In genomic region chr12:123131879-123132402, GRCh38 we compare ENCODE assay signal across 8 cellular contexts.
A peak's percentile ranks its signal among the peaks of the same experiment; 100 is the strongest.
DNase-seq lines count a peak whose midpoint lies in the region; ATAC-seq lines count a peak whose summit lies in the region.

No MANE protein-coding gene starts in this region.

- H3K36me3 ChIP-seq in muscle layer of colon (ENCODE audit: insufficient read depth, low read length) = peaks cover 8% of the 10 kb centered on the region

- no peaks in the 10 kb centered on the region for H3K9me3 ChIP-seq in muscle layer of colon (ENCODE audit: low read length)

- no peak overlapping the region for H3K9ac ChIP-seq in muscle layer of colon (ENCODE audit: low read length)

- H3K4me1 ChIP-seq in muscle layer of colon (ENCODE audit: insufficient read depth, low read length) = peaks cover 24% of the 10 kb centered on the region

- H3K27me3 ChIP-seq in muscle layer of colon (ENCODE audit: control insufficient read depth in 1 of 2, insufficient read depth in 2 of 2, low read length in 2 of 2) = no peaks in the 10 kb centered on the region

- no peak overlapping the region for H3K4me3 ChIP-seq in muscle layer of colon (ENCODE audit: low read depth in 1 of 2, low read length in 2 of 2)

- peak overlapping the region; percentile 18 for H3K27ac ChIP-seq in muscle layer of colon (ENCODE audit: low read depth, low read length)

- DNase-seq in DMS153 treated with DMSO at 0.1 percent for 48 hours (lab: John Stamatoyannopoulos, UW; ENCODE audit: unreplicated experiment) = peak; percentile 85
- peak; percentile 98 for DNase-seq in NCI-H345 (lab: John Stamatoyannopoulos, UW)
- DNase-seq in activated effector memory CD4-positive, alpha-beta T cell treated with anti-CD3 and anti-CD28 coated beads, Interleukin-2, amount 50 U/mL, for 16 hours = peak; percentile 74
- DNase-seq in NCI-H446 treated with DMSO at 0.1 percent for 48 hours (lab: John Stamatoyannopoulos, UW) = no peak
- no peak for DNase-seq in NCI-H226
- DNase-seq in superior temporal gyrus (ENCODE audit: extremely low spot score) = no peak

- no peak for ATAC-seq in GM19395 (IDR thresholded peaks at IDR 0.05; ENCODE audit: unreplicated experiment)

Comparison
In these comparisons a context has a peak if more than half of its experiments do, and no peak if none do; other contexts are left out.
1. DNase-seq: peak in DMS153 treated with DMSO at 0.1 percent for 48 hours (single experiment), NCI-H345 (single experiment) and activated effector memory CD4-positive, alpha-beta T cell treated with anti-CD3 and anti-CD28 coated beads, Interleukin-2, amount 50 U/mL, for 16 hours (single experiment); none in NCI-H446 treated with DMSO at 0.1 percent for 48 hours (single experiment), NCI-H226 (single experiment) and superior temporal gyrus (single experiment).